Comparison of ENCODE assay signal across 25 cellular contexts in genomic region chr4:3836041-3836801, GRCh38.
A peak's percentile ranks its signal among the peaks of the same experiment; 100 is the strongest.
DNase-seq lines count a peak whose midpoint lies in the region; ATAC-seq and TF ChIP-seq lines count a peak whose summit lies in the region.
"Had no signal": no experiment of that assay in that cellular context is flagged by ENCODE, and none has a peak within 500 bp of the region (broad histone marks: within the 10 kb centered on the region; RNA-seq: fewer than 3 reads in every experiment).

No MANE protein-coding gene starts in this region.

- no peaks in the 10 kb centered on the region for H3K79me2 ChIP-seq in mesendoderm (ENCODE audit: control insufficient read depth, insufficient read depth, low read length)
- H3K79me2 ChIP-seq: hepatocyte had no signal

- WGBS in mesendoderm (ENCODE audit: extremely low coverage, insufficient coverage, low lambda C conversion rate): no CpG with 5 or more reads among the region's 25 CpGs

- H3K56ac ChIP-seq in mesendoderm (ENCODE audit: low read length): peak overlapping the region; percentile 74

- H2BK15ac ChIP-seq in mesendoderm (replicated peaks; ENCODE audit: low read depth): no peak overlapping the region

- peak; percentile 94 for DNase-seq in ELF-1 (ENCODE audit: low read depth, low spot score)
- DNase-seq in Jurkat, Clone E6-1 (ENCODE audit: low read depth, low spot score): peak; percentile 10
- no peak for DNase-seq in endothelial cell (ENCODE audit: low spot score)
- peak; percentile 82 for DNase-seq in mesendoderm
- DNase-seq in NOMO-1 treated with DMSO at 0.1 percent for 48 hours (lab: John Stamatoyannopoulos, UW; ENCODE audit: unreplicated experiment): no peak
- no peak for DNase-seq in NCI-H2196 treated with DMSO at 0.1 percent for 48 hours (lab: John Stamatoyannopoulos, UW; ENCODE audit: unreplicated experiment)
- DNase-seq: activated CD8-positive, alpha-beta memory T cell treated with anti-CD3 and anti-CD28 coated beads, Interleukin-2, amount 50 U/mL, for 4 hours; CD8-positive, alpha-beta memory T cell; DMS79 treated with DMSO at 0.1 percent for 48 hours; kidney glomerular epithelial cell; NCI-H1694; NCI-H774; retina; SHP77 treated with DMSO at 0.1 percent for 48 hours had no signal

- H3K27me3 ChIP-seq in mesendoderm (ENCODE audit: insufficient read depth, low read length, poor library complexity): no peaks in the 10 kb centered on the region
- H3K27me3 ChIP-seq: testis had no signal

- H2AK5ac ChIP-seq in mesendoderm (ENCODE audit: low read length): no peak overlapping the region

- no peaks in the 10 kb centered on the region for H3K9me3 Mint-ChIP-seq in endothelial cell (ENCODE audit: unreplicated experiment)
- H3K9me3 Mint-ChIP-seq: activated T-helper 17 cell treated with anti-CD3 and anti-CD28 coated beads, Interleukin-2, amount 50 U/mL, for 72 hours; CD8-positive, alpha-beta memory T cell had no signal

- no peak overlapping the region for H4K8ac ChIP-seq in mesendoderm (ENCODE audit: low read depth, low read length)

- peak overlapping the region; percentile 19 for H3K9ac ChIP-seq in mesendoderm (ENCODE audit: low read length)

- no peaks in the 10 kb centered on the region for H3K79me1 ChIP-seq in mesendoderm (ENCODE audit: low read length)

- no peaks in the 10 kb centered on the region for H3K36me3 ChIP-seq in mesendoderm (ENCODE audit: control insufficient read depth, insufficient read depth, low read length)
- H3K36me3 ChIP-seq: vagina had no signal

- peaks cover 16% of the 10 kb centered on the region for H3K27me3 Mint-ChIP-seq in endothelial cell (ENCODE audit: unreplicated experiment)

- no peak overlapping the region for H3K4ac ChIP-seq in mesendoderm (ENCODE audit: low read depth, low read length)

- peaks cover 6% of the 10 kb centered on the region for H3K4me1 ChIP-seq in mesendoderm (ENCODE audit: control insufficient read depth, low read depth, low read length)
- H3K4me1 ChIP-seq: testis, vagina had no signal

- no peak overlapping the region for H3K18ac ChIP-seq in mesendoderm (ENCODE audit: low read length)

- ATAC-seq in HG02610 (IDR thresholded peaks at IDR 0.05; ENCODE audit: unreplicated experiment): no peak
- ATAC-seq: activated T-helper 17 cell treated with anti-CD3 and anti-CD28 coated beads, Interleukin-2, amount 50 U/mL, for 72 hours; GM12878; stimulated activated memory B cell treated with anti-CD40 and anti-IgM and Interleukin-4, amounts not matched to agents 10 μg/mL and 1 μg/mL and 100 μg/mL, for 72 hours had no signal

- H3K27ac ChIP-seq in mesendoderm (ENCODE audit: low read depth, low read length): peak overlapping the region; percentile 38
- H3K27ac ChIP-seq: hepatocyte, testis, vagina had no signal

- H3K36me3 Mint-ChIP-seq in endothelial cell (ENCODE audit: low read depth, unreplicated experiment): peaks cover 4% of the 10 kb centered on the region
- H3K36me3 Mint-ChIP-seq: activated naive CD4-positive, alpha-beta T cell treated with anti-CD3 and anti-CD28 coated beads, Interleukin-2, amount 50 U/mL, for 72 hours; CD8-positive, alpha-beta memory T cell; IgD-negative memory B cell; memory B cell; stimulated activated memory B cell treated with anti-CD40 and anti-IgM and Interleukin-4, amounts not matched to agents 10 μg/mL and 1 μg/mL and 100 μg/mL, for 72 hours had no signal

- peak overlapping the region; percentile 28 for H2BK5ac ChIP-seq in mesendoderm (ENCODE audit: low read length)

- H2BK120ac ChIP-seq in mesendoderm (ENCODE audit: low read depth, low read length): no peak overlapping the region

- no peak overlapping the region for H3K4me2 ChIP-seq in mesendoderm (ENCODE audit: low read length)
- H3K4me2 ChIP-seq: hepatocyte, smooth muscle cell had no signal

- no peak overlapping the region for H3K4me3 ChIP-seq in Jurkat, Clone E6-1 (ENCODE audit: low read length)
- no peak overlapping the region for H3K4me3 ChIP-seq in mesendoderm (ENCODE audit: low read length)
- H3K4me3 ChIP-seq: GM12878, hepatocyte, smooth muscle cell, testis, vagina had no signal

- H3K27ac Mint-ChIP-seq in endothelial cell (ENCODE audit: unreplicated experiment): peak overlapping the region; percentile 18
- H3K27ac Mint-ChIP-seq: activated naive CD4-positive, alpha-beta T cell treated with anti-CD3 and anti-CD28 coated beads, Interleukin-2, amount 50 U/mL, for 72 hours; activated T-helper 17 cell treated with anti-CD3 and anti-CD28 coated beads, Interleukin-2, amount 50 U/mL, for 72 hours; CD8-positive, alpha-beta memory T cell; memory B cell; stimulated activated memory B cell treated with anti-CD40 and anti-IgM and Interleukin-4, amounts not matched to agents 10 μg/mL and 1 μg/mL and 100 μg/mL, for 72 hours had no signal

- H3K4me3 Mint-ChIP-seq in endothelial cell (ENCODE audit: unreplicated experiment): no peak overlapping the region
- H3K4me3 Mint-ChIP-seq: activated T-helper 17 cell treated with anti-CD3 and anti-CD28 coated beads, Interleukin-2, amount 50 U/mL, for 72 hours; CD8-positive, alpha-beta memory T cell; memory B cell; stimulated activated memory B cell treated with anti-CD40 and anti-IgM and Interleukin-4, amounts not matched to agents 10 μg/mL and 1 μg/mL and 100 μg/mL, for 72 hours had no signal

- no peak overlapping the region for H4K5ac ChIP-seq in mesendoderm (ENCODE audit: low read length)

- H3K23ac ChIP-seq in mesendoderm (ENCODE audit: low read length): peak overlapping the region; percentile 32

- TF ChIP-seq CTCF in endothelial cell (IDR thresholded peaks at IDR 0.05; ENCODE audit: unreplicated experiment): no peak

- no peaks in the 10 kb centered on the region for H3K4me1 Mint-ChIP-seq in endothelial cell (ENCODE audit: unreplicated experiment)
- H3K4me1 Mint-ChIP-seq: activated T-helper 17 cell treated with anti-CD3 and anti-CD28 coated beads, Interleukin-2, amount 50 U/mL, for 72 hours; stimulated activated memory B cell treated with anti-CD40 and anti-IgM and Interleukin-4, amounts not matched to agents 10 μg/mL and 1 μg/mL and 100 μg/mL, for 72 hours had no signal

Comparison
In these comparisons a context has a peak if more than half of its experiments do, and no peak if none do; other contexts are left out.
1. DNase-seq: peak in ELF-1 (single experiment), Jurkat, Clone E6-1 (single experiment) and mesendoderm (single experiment); none in endothelial cell (single experiment), NOMO-1 treated with DMSO at 0.1 percent for 48 hours (single experiment) and NCI-H2196 treated with DMSO at 0.1 percent for 48 hours (single experiment).